8 cellular contexts compared by ENCODE assay signal in genomic region chr2:201114846-201115245, GRCh38. TPM values are rescaled to one million over a fixed set of nuclear protein-coding genes. Genes with fewer than 3 reads are reported as not detected.
DNase-seq lines count a peak whose midpoint lies in the region; TF ChIP-seq lines count a peak whose summit lies in the region.

No MANE protein-coding gene starts in this region.

- H3K4me1 Mint-ChIP-seq in activated naive CD4-positive, alpha-beta T cell treated with anti-CD3 and anti-CD28 coated beads for 36 hours (ENCODE audit: low read depth) = peaks cover 25% of the 10 kb centered on the region
- H3K4me1 Mint-ChIP-seq in activated T-helper 2 cell treated with anti-CD3 and anti-CD28 coated beads, Interferon-gamma antibody, Interleukin-2, Interleukin-4, amounts not matched to agents 10 μg/mL and 5 μg/mL and 100 μg/mL, durations not matched to agents 14 hours and 24 hours and 36 hours (ENCODE audit: low read depth) = peaks cover 17% of the 10 kb centered on the region

- CTCF ChIA-PET in activated naive CD4-positive, alpha-beta T cell treated with anti-CD3 and anti-CD28 coated beads for 36 hours (lab: Charles Lee) = interaction anchor here (0.6 to 7.6 kb wide), 11 partner anchors 14 to 542 kb away, joined by 3 to 56 read pairs (median 4); partner anchors contain the start of gene CASP10

- TF ChIP-seq CTCF in suprapubic skin (IDR thresholded peaks at IDR 0.05) = no peak

- TF ChIP-seq EP300 in suprapubic skin (IDR thresholded peaks at IDR 0.05) = no peak

- no peaks in the 10 kb centered on the region for H3K27me3 Mint-ChIP-seq in activated naive CD4-positive, alpha-beta T cell treated with anti-CD3 and anti-CD28 coated beads for 36 hours (ENCODE audit: low read depth)
- no peaks in the 10 kb centered on the region for H3K27me3 Mint-ChIP-seq in activated T-helper 2 cell treated with anti-CD3 and anti-CD28 coated beads, Interferon-gamma antibody, Interleukin-2, Interleukin-4, amounts not matched to agents 10 μg/mL and 5 μg/mL and 100 μg/mL, durations not matched to agents 14 hours and 24 hours and 36 hours (ENCODE audit: low read depth)

- H3K4me3 ChIP-seq in suprapubic skin (peak overlapping the region; percentile 94), MG63 (no peak overlapping the region)

- H3K9me3 Mint-ChIP-seq in activated naive CD4-positive, alpha-beta T cell treated with anti-CD3 and anti-CD28 coated beads for 36 hours = no peaks in the 10 kb centered on the region
- H3K9me3 Mint-ChIP-seq in activated T-helper 2 cell treated with anti-CD3 and anti-CD28 coated beads, Interferon-gamma antibody, Interleukin-2, Interleukin-4, amounts not matched to agents 10 μg/mL and 5 μg/mL and 100 μg/mL, durations not matched to agents 14 hours and 24 hours and 36 hours = no peaks in the 10 kb centered on the region

- H3K36me3 ChIP-seq in suprapubic skin (no peaks in the 10 kb centered on the region), MG63 (no peaks in the 10 kb centered on the region; the same call in 1 of the 2 replicates)

- TF ChIP-seq POLR2A in suprapubic skin (IDR thresholded peaks at IDR 0.05) = no peak

- no peak overlapping the region for H3K27ac ChIP-seq in suprapubic skin

- no peaks in the 10 kb centered on the region for H3K9me3 ChIP-seq in suprapubic skin
- H3K9me3 ChIP-seq in MG63 = no peaks in the 10 kb centered on the region

- H3K27ac Mint-ChIP-seq in activated naive CD4-positive, alpha-beta T cell treated with anti-CD3 and anti-CD28 coated beads for 36 hours = peak overlapping the region; percentile 69
- peak overlapping the region; percentile 72 for H3K27ac Mint-ChIP-seq in activated T-helper 2 cell treated with anti-CD3 and anti-CD28 coated beads, Interferon-gamma antibody, Interleukin-2, Interleukin-4, amounts not matched to agents 10 μg/mL and 5 μg/mL and 100 μg/mL, durations not matched to agents 14 hours and 24 hours and 36 hours

- H3K4me1 ChIP-seq in suprapubic skin = peaks cover 25% of the 10 kb centered on the region

- no peak for DNase-seq in activated naive CD4-positive, alpha-beta T cell treated with anti-CD3 and anti-CD28 coated beads for 36 hours
- DNase-seq in activated naive CD4-positive, alpha-beta T cell treated with anti-CD3 and anti-CD28 coated beads, Interleukin-2, amount 50 U/mL, for 16 hours = no peak
- no peak for DNase-seq in activated T-helper 2 cell treated with anti-CD3 and anti-CD28 coated beads, Interferon-gamma antibody, Interleukin-2, Interleukin-4, amounts not matched to agents 10 μg/mL and 5 μg/mL and 100 μg/mL, durations not matched to agents 14 hours and 24 hours and 36 hours (ENCODE audit: low spot score)
- DNase-seq in islet precursor cell = peak; percentile 74
- no peak for DNase-seq in suprapubic skin (ENCODE audit: low spot score in 2 of 2)
- DNase-seq in NCI-H69 (lab: John Stamatoyannopoulos, UW) = no peak
- DNase-seq in NAMALWA (ENCODE audit: low spot score) = no peak
- no peak for DNase-seq in MG63

- H3K27me3 ChIP-seq in suprapubic skin (no peaks in the 10 kb centered on the region), MG63 (no peaks in the 10 kb centered on the region)

- intact Hi-C loops in activated naive CD4-positive, alpha-beta T cell treated with anti-CD3 and anti-CD28 coated beads for 36 hours (cut with micrococcal nuclease) = loop anchor here (5.0 kb wide), 2 partner anchors 247 to 1522 kb away; no protein-coding TSS in a partner anchor
- intact Hi-C loops in activated T-helper 2 cell treated with anti-CD3 and anti-CD28 coated beads, Interferon-gamma antibody, Interleukin-2, Interleukin-4, amounts not matched to agents 10 μg/mL and 5 μg/mL and 100 μg/mL, durations not matched to agents 14 hours and 24 hours and 36 hours (cut with micrococcal nuclease) = no loop called here

- peaks cover 15% of the 10 kb centered on the region for H3K36me3 Mint-ChIP-seq in activated naive CD4-positive, alpha-beta T cell treated with anti-CD3 and anti-CD28 coated beads for 36 hours (ENCODE audit: low read depth)
- H3K36me3 Mint-ChIP-seq in activated T-helper 2 cell treated with anti-CD3 and anti-CD28 coated beads, Interferon-gamma antibody, Interleukin-2, Interleukin-4, amounts not matched to agents 10 μg/mL and 5 μg/mL and 100 μg/mL, durations not matched to agents 14 hours and 24 hours and 36 hours (ENCODE audit: low read depth) = peaks cover 18% of the 10 kb centered on the region

- peak overlapping the region; percentile 96 for H3K4me3 Mint-ChIP-seq in activated naive CD4-positive, alpha-beta T cell treated with anti-CD3 and anti-CD28 coated beads for 36 hours
- peak overlapping the region; percentile 94 for H3K4me3 Mint-ChIP-seq in activated T-helper 2 cell treated with anti-CD3 and anti-CD28 coated beads, Interferon-gamma antibody, Interleukin-2, Interleukin-4, amounts not matched to agents 10 μg/mL and 5 μg/mL and 100 μg/mL, durations not matched to agents 14 hours and 24 hours and 36 hours (ENCODE audit: low read depth)

RNA-seq across cellular contexts. Expression of gene CFLAR, which starts 1.1 kb away (rescaled TPM):
- 100 to 1,000 TPM; 214 to 222 TPM for total RNA-seq in activated naive CD4-positive, alpha-beta T cell treated with anti-CD3 and anti-CD28 coated beads for 36 hours
- total RNA-seq in activated T-helper 2 cell treated with anti-CD3 and anti-CD28 coated beads, Interferon-gamma antibody, Interleukin-2, Interleukin-4, amounts not matched to agents 10 μg/mL and 5 μg/mL and 100 μg/mL, durations not matched to agents 14 hours and 24 hours and 36 hours = 255 and 268 TPM in 2 replicates
- 100 to 1,000 TPM; 116 to 250 (median 147) TPM for total RNA-seq in suprapubic skin
- 29.3 and 39.6 TPM in 2 replicates for total RNA-seq in MG63 (2014; rRNA removed; shearing (Covaris generic); ENCODE audit: low replicate concordance)

RNA-seq across cellular contexts. Expression of gene NDUFB3, which starts 43.0 kb away (rescaled TPM):
- total RNA-seq in activated naive CD4-positive, alpha-beta T cell treated with anti-CD3 and anti-CD28 coated beads for 36 hours = 100 to 1,000 TPM; 159 to 162 TPM
- total RNA-seq in activated T-helper 2 cell treated with anti-CD3 and anti-CD28 coated beads, Interferon-gamma antibody, Interleukin-2, Interleukin-4, amounts not matched to agents 10 μg/mL and 5 μg/mL and 100 μg/mL, durations not matched to agents 14 hours and 24 hours and 36 hours = 123 and 125 TPM in 2 replicates
- 10 to 100 TPM; 35.2 to 42.7 (median 37.5) TPM for total RNA-seq in suprapubic skin
- total RNA-seq in MG63 (2014; rRNA removed; shearing (Covaris generic); ENCODE audit: low replicate concordance) = 126 and 240 TPM in 2 replicates

RNA-seq across cellular contexts. Expression of gene HYCC2, which starts 43.4 kb away (rescaled TPM):
- 10 to 100 TPM; 19.1 TPM for total RNA-seq in activated naive CD4-positive, alpha-beta T cell treated with anti-CD3 and anti-CD28 coated beads for 36 hours
- 20.1 and 23.8 TPM in 2 replicates for total RNA-seq in activated T-helper 2 cell treated with anti-CD3 and anti-CD28 coated beads, Interferon-gamma antibody, Interleukin-2, Interleukin-4, amounts not matched to agents 10 μg/mL and 5 μg/mL and 100 μg/mL, durations not matched to agents 14 hours and 24 hours and 36 hours
- total RNA-seq in suprapubic skin = 10 to 100 TPM; 11.6 to 26.8 (median 12.7) TPM
- total RNA-seq in MG63 (2014; rRNA removed; shearing (Covaris generic); ENCODE audit: low replicate concordance) = 0.62 and 0.86 TPM in 2 replicates
